ENCODE assay signal across 8 cellular contexts in the genomic region with DNA sequence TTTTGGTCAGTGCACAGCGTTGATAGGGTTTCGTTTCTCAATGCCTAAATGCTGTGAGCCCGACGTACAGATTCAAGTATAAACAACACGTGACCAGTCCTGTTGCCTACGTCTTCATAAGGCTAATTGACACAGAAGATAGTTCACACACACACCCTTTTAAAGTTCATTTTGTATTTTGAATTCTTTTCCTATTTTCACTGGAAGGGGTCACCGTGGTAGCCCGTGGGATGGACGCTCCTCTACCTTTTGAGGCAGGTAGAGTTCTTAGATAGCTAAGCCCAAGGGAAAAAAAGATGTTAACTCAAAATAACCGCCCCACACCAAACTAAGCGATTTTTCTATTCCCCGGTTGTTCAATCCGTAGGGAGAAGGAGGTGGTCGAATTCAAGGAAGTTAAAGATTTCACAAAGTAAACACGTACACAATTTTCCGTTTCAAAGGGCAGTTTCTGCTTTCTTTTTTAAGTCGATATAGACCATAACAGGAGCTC. TPM values are rescaled to one million over a fixed set of nuclear protein-coding genes. Genes with fewer than 3 reads are reported as not detected.
DNase-seq lines count a peak whose midpoint lies in the region; ATAC-seq lines count a peak whose summit lies in the region.

No MANE protein-coding gene starts in this region.

- no peaks in the 10 kb centered on the region for H3K27me3 Mint-ChIP-seq in memory B cell

- peak overlapping the region; percentile 97 for H3K4me3 Mint-ChIP-seq in memory B cell

- peak overlapping the region; percentile 54 for H3K4me3 ChIP-seq in HAP-1

- DNase-seq in stimulated activated CD4-positive, alpha-beta T cell treated with anti-CD3 and anti-CD28 coated beads, Interleukin-15, amount 100 ng/mL, for 24 hours: peak; percentile 31
- no peak for DNase-seq in stimulated activated CD4-positive, alpha-beta T cell treated with anti-CD3 and anti-CD28 coated beads, Interleukin-4, amount 100 ng/mL, for 1 hour
- DNase-seq in HAP-1 (ENCODE audit: low spot score in 2 of 2) (peak; percentile 28 to 69), M059J (ENCODE audit: low read depth) (peak; percentile 70), T-helper 1 cell (peak; percentile 11 to 74 (median 27)), memory B cell (ENCODE audit: low spot score in 2 of 2) (peak; percentile 47 to 53), superior temporal gyrus (ENCODE audit: extremely low spot score) (peak; percentile 57)

- ATAC-seq in memory B cell (ENCODE audit: low read depth): peak; percentile 46

- peaks cover 20% of the 10 kb centered on the region for H3K4me1 Mint-ChIP-seq in memory B cell

- H3K36me3 Mint-ChIP-seq in memory B cell: no peaks in the 10 kb centered on the region

- H3K9me3 ChIP-seq in HAP-1: no peaks in the 10 kb centered on the region

- in situ Hi-C loops in HAP-1 (cut with MboI; ENCODE audit: low sequenced_read_pairs): no loop called here

- peak overlapping the region; percentile 99 for H3K27ac Mint-ChIP-seq in memory B cell

- H3K9me3 Mint-ChIP-seq in memory B cell: no peaks in the 10 kb centered on the region

- H3K4me1 ChIP-seq in HAP-1: peaks cover 18% of the 10 kb centered on the region

- no peaks in the 10 kb centered on the region for H3K36me3 ChIP-seq in HAP-1 (replicated peaks)

- no peaks in the 10 kb centered on the region for H3K27me3 ChIP-seq in HAP-1 (ENCODE audit: low read depth)

- peak overlapping the region; percentile 87 for H3K27ac ChIP-seq in cingulate gyrus (ENCODE audit: low read depth, low read length)

RNA-seq across cellular contexts. Expression of a gene that starts 1.0 kb away (rescaled TPM):
- 32.6 and 46.6 TPM in 2 replicates for total RNA-seq in M059J (2014; rRNA removed; shearing (Covaris generic))
